20 cellular contexts compared by ENCODE assay signal in the genomic region with DNA sequence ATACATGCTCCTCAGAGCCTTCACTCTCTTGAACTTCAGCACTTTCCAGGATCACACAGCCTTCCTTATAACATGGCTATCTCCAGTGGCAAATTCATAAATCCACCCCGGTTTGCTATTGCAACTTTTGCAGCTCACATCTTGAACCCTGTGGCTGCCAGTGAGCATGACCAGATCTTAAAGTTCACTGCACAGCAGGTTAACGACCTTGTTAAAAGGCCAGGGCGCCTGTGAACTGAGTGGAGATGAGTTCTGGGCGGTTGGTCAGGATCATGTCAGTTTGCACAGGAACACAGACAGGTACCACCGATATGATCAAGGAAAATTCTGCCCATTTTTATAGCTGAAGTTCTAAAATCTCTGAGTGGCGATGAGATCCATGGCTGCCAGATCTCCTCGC. TPM values are rescaled to one million over a fixed set of nuclear protein-coding genes. Genes with fewer than 3 reads are reported as not detected.
A peak's percentile ranks its signal among the peaks of the same experiment; 100 is the strongest.
DNase-seq lines count a peak whose midpoint lies in the region; ATAC-seq and TF ChIP-seq lines count a peak whose summit lies in the region.
"Had no signal": no experiment of that assay in that cellular context is flagged by ENCODE, and none has a peak within 500 bp of the region (broad histone marks: within the 10 kb centered on the region; RNA-seq: fewer than 3 reads in every experiment).

No MANE protein-coding gene starts in this region.

- H2AFZ ChIP-seq in Loucy (ENCODE audit: low read length), result 0 out of 2 replicates have a peak overlapping the region, but pooled peaks have one; percentile 20
- H2AFZ ChIP-seq: GM23248 had no signal

- no peaks in the 10 kb centered on the region for H3K9me2 ChIP-seq in Loucy (replicated peaks; ENCODE audit: low read depth, low read length)

- no peak overlapping the region for H3K4me3 Mint-ChIP-seq in chondrocyte (ENCODE audit: unreplicated experiment)
- H3K4me3 Mint-ChIP-seq in stimulated activated memory B cell treated with anti-CD40 and anti-IgM and Interleukin-4, amounts not matched to agents 10 μg/mL and 1 μg/mL and 100 μg/mL, for 72 hours, result no peak overlapping the region
- H3K4me3 Mint-ChIP-seq: CD4-positive, CD25-positive, alpha-beta regulatory T cell; CD8-positive, alpha-beta memory T cell; IgD-negative memory B cell had no signal

- intact Hi-C loops in right lobe of liver (cut with DNase I), result loop anchor here (10.0 kb wide), 2 partner anchors 145 to 155 kb away; no protein-coding TSS in a partner anchor

- no peaks in the 10 kb centered on the region for H3K9me3 ChIP-seq in Loucy (ENCODE audit: insufficient read depth, low read depth, low read length)
- no peaks in the 10 kb centered on the region for H3K9me3 ChIP-seq in right lobe of liver
- H3K9me3 ChIP-seq: BE2C had no signal

- no peaks in the 10 kb centered on the region for H3K36me3 ChIP-seq in Loucy (ENCODE audit: insufficient read depth, low read length)
- H3K36me3 ChIP-seq in right lobe of liver, result no peaks in the 10 kb centered on the region
- H3K36me3 ChIP-seq: BE2C had no signal

- H3F3A ChIP-seq in Loucy (ENCODE audit: low read depth), result no peaks in the 10 kb centered on the region

- TF ChIP-seq CTCF in Loucy (conservative IDR thresholded peaks at IDR 0.05; ENCODE audit: low read length) (no peak), chondrocyte (IDR thresholded peaks at IDR 0.05) (no peak), right lobe of liver (IDR thresholded peaks at IDR 0.05) (no peak)

- no peaks in the 10 kb centered on the region for H4K20me1 ChIP-seq in Loucy (ENCODE audit: insufficient read depth, low read length, poor library complexity, severe bottlenecking)

- H3K4me3 ChIP-seq in Loucy (ENCODE audit: low read length, poor library complexity, severe bottlenecking) (no peak overlapping the region), right lobe of liver (no peak overlapping the region)
- H3K4me3 ChIP-seq: GM12878, GM23248 had no signal

- TF ChIP-seq POLR2A in right lobe of liver (IDR thresholded peaks at IDR 0.05), result no peak

- H3K4me1 ChIP-seq in Loucy (ENCODE audit: insufficient read depth, low read length, poor library complexity, severe bottlenecking), result peaks cover 7% of the 10 kb centered on the region
- H3K4me1 ChIP-seq in right lobe of liver, result peaks cover 0 to 5% (median 0%) of the 10 kb centered on the region in 4 donors
- H3K4me1 ChIP-seq: BE2C had no signal

- no peaks in the 10 kb centered on the region for H3K36me3 Mint-ChIP-seq in chondrocyte (ENCODE audit: low read depth)
- no peaks in the 10 kb centered on the region for H3K36me3 Mint-ChIP-seq in stimulated activated memory B cell treated with anti-CD40 and anti-IgM and Interleukin-4, amounts not matched to agents 10 μg/mL and 1 μg/mL and 100 μg/mL, for 72 hours
- H3K36me3 Mint-ChIP-seq: CD4-positive, CD25-positive, alpha-beta regulatory T cell had no signal

- WGBS in right lobe of liver (ENCODE audit: insufficient coverage, low coverage, low lambda C conversion rate, missing lambda C conversion rate), result 47% methylated on average over 6 of the region's 7 CpGs

- H3K4me1 Mint-ChIP-seq in chondrocyte (ENCODE audit: low read depth), result peaks cover 5% of the 10 kb centered on the region
- peaks cover 32% of the 10 kb centered on the region for H3K4me1 Mint-ChIP-seq in stimulated activated memory B cell treated with anti-CD40 and anti-IgM and Interleukin-4, amounts not matched to agents 10 μg/mL and 1 μg/mL and 100 μg/mL, for 72 hours

- H3K9ac ChIP-seq in Loucy (ENCODE audit: low read depth, low read length, poor library complexity, severe bottlenecking), result no peak overlapping the region
- H3K9ac ChIP-seq: GM23248 had no signal

- peaks cover 11% of the 10 kb centered on the region for H3K9me3 Mint-ChIP-seq in chondrocyte (ENCODE audit: low read depth)
- peaks cover 2% of the 10 kb centered on the region for H3K9me3 Mint-ChIP-seq in stimulated activated memory B cell treated with anti-CD40 and anti-IgM and Interleukin-4, amounts not matched to agents 10 μg/mL and 1 μg/mL and 100 μg/mL, for 72 hours

- H3K27ac ChIP-seq in right lobe of liver, result no peak overlapping the region
- H3K27ac ChIP-seq: GM23248 had no signal

- no peaks in the 10 kb centered on the region for H3K27me3 ChIP-seq in Loucy (ENCODE audit: insufficient read depth, low read length, poor library complexity, severe bottlenecking)
- no peaks in the 10 kb centered on the region for H3K27me3 ChIP-seq in right lobe of liver
- H3K27me3 ChIP-seq: BE2C had no signal

- no peak overlapping the region for H3K4me2 ChIP-seq in Loucy (ENCODE audit: low read depth, low read length, poor library complexity, severe bottlenecking)

- H3K27me3 Mint-ChIP-seq in chondrocyte (ENCODE audit: low read depth), result no peaks in the 10 kb centered on the region
- H3K27me3 Mint-ChIP-seq in stimulated activated memory B cell treated with anti-CD40 and anti-IgM and Interleukin-4, amounts not matched to agents 10 μg/mL and 1 μg/mL and 100 μg/mL, for 72 hours, result no peaks in the 10 kb centered on the region
- H3K27me3 Mint-ChIP-seq: CD4-positive, CD25-positive, alpha-beta regulatory T cell; IgD-negative memory B cell had no signal

- H3K27ac Mint-ChIP-seq in chondrocyte (ENCODE audit: unreplicated experiment), result peak overlapping the region; percentile 29
- H3K27ac Mint-ChIP-seq in stimulated activated memory B cell treated with anti-CD40 and anti-IgM and Interleukin-4, amounts not matched to agents 10 μg/mL and 1 μg/mL and 100 μg/mL, for 72 hours, result peak overlapping the region; percentile 43
- H3K27ac Mint-ChIP-seq: CD4-positive, CD25-positive, alpha-beta regulatory T cell; CD8-positive, alpha-beta memory T cell had no signal

- no peaks in the 10 kb centered on the region for H3K79me2 ChIP-seq in Loucy (ENCODE audit: insufficient read depth, low read length)

- DNase-seq in chondrocyte (ENCODE audit: low spot score) (no peak), right lobe of liver (peak; percentile 40 to 62 (median 59)), Ammon's horn (ENCODE audit: low spot score) (no peak), nucleus accumbens (lab: John Stamatoyannopoulos, UW) (no peak)
- DNase-seq in activated CD4-positive, alpha-beta T cell treated with anti-CD3 and anti-CD28 coated beads for 4 hours, result no peak
- DNase-seq: BE2C; C1 segment of cervical spinal cord; CD4-positive, CD25-positive, alpha-beta regulatory T cell; CD8-positive, alpha-beta memory T cell; COR-L47; DMS 273 treated with DMSO at 0.1 percent for 48 hours; DMS53; DND-41; EL; GM23248; HCEC 1CT had no signal

- ATAC-seq in right lobe of liver, result peak; percentile 74 to 94 (median 84)
- no peak for ATAC-seq in stimulated activated memory B cell treated with anti-CD40 and anti-IgM and Interleukin-4, amounts not matched to agents 10 μg/mL and 1 μg/mL and 100 μg/mL, for 72 hours
- ATAC-seq: GM12878 had no signal

RNA-seq across cellular contexts. Expression of a gene that starts 24.7 kb away (rescaled TPM):
- total RNA-seq in chondrocyte (52.7 to 59.7 TPM (median 55.0 TPM) in 3 replicates), right lobe of liver (10 to 100 TPM; 19.0 to 32.5 (median 27.1) TPM)

Comparison
In these comparisons a context has a peak if more than half of its experiments do, and no peak if none do; other contexts are left out.
1. DNase-seq: peak in right lobe of liver (3 of 3); none in chondrocyte (single experiment), activated CD4-positive, alpha-beta T cell treated with anti-CD3 and anti-CD28 coated beads for 4 hours (0 of 2), Ammon's horn (single experiment) and nucleus accumbens (0 of 56).